In genomic region chr6:4041480-4041879, GRCh38 we compare ENCODE assay signal across 18 cellular contexts. TPM values are rescaled to one million over a fixed set of nuclear protein-coding genes. Genes with fewer than 3 reads are reported as not detected.
DNase-seq lines count a peak whose midpoint lies in the region; ATAC-seq lines count a peak whose summit lies in the region.
"Had no signal": no experiment of that assay in that cellular context is flagged by ENCODE, and none has a peak within 500 bp of the region (broad histone marks: within the 10 kb centered on the region; RNA-seq: fewer than 3 reads in every experiment).

No MANE protein-coding gene starts in this region.

- no peaks in the 10 kb centered on the region for H3K9me3 Mint-ChIP-seq in activated naive CD4-positive, alpha-beta T cell treated with anti-CD3 and anti-CD28 coated beads, Interleukin-2, amount 50 U/mL, for 24 hours
- H3K9me3 Mint-ChIP-seq: CD4-positive, alpha-beta memory T cell had no signal

- in situ Hi-C loops in G401 (cut with HindIII; ENCODE audit: low sequenced_read_pairs): no loop called here

- H3K27ac Mint-ChIP-seq in activated naive CD4-positive, alpha-beta T cell treated with anti-CD3 and anti-CD28 coated beads, Interleukin-2, amount 50 U/mL, for 24 hours: peak overlapping the region; percentile 17
- peak overlapping the region; percentile 72 for H3K27ac Mint-ChIP-seq in T-helper 17 cell
- H3K27ac Mint-ChIP-seq: B cell had no signal

- peaks cover 30% of the 10 kb centered on the region for H3K36me3 Mint-ChIP-seq in activated naive CD4-positive, alpha-beta T cell treated with anti-CD3 and anti-CD28 coated beads, Interleukin-2, amount 50 U/mL, for 24 hours
- peaks cover 11% of the 10 kb centered on the region for H3K36me3 Mint-ChIP-seq in T-helper 17 cell (ENCODE audit: low read depth)

- H3K4me3 Mint-ChIP-seq in activated naive CD4-positive, alpha-beta T cell treated with anti-CD3 and anti-CD28 coated beads, Interleukin-2, amount 50 U/mL, for 24 hours: no peak overlapping the region
- no peak overlapping the region for H3K4me3 Mint-ChIP-seq in T-helper 17 cell
- H3K4me3 Mint-ChIP-seq: B cell; CD4-positive, alpha-beta memory T cell had no signal

- H3K9me3 ChIP-seq in T-helper 17 cell (ENCODE audit: control insufficient read depth, low read length, poor library complexity, severe bottlenecking): no peaks in the 10 kb centered on the region
- H3K9me3 ChIP-seq: HAP-1 had no signal

- no peaks in the 10 kb centered on the region for H3K27me3 Mint-ChIP-seq in activated naive CD4-positive, alpha-beta T cell treated with anti-CD3 and anti-CD28 coated beads, Interleukin-2, amount 50 U/mL, for 24 hours
- H3K27me3 Mint-ChIP-seq in T-helper 17 cell: no peaks in the 10 kb centered on the region
- H3K27me3 Mint-ChIP-seq: B cell; CD4-positive, alpha-beta memory T cell had no signal

- H3K4me1 Mint-ChIP-seq in activated naive CD4-positive, alpha-beta T cell treated with anti-CD3 and anti-CD28 coated beads, Interleukin-2, amount 50 U/mL, for 24 hours: peaks cover 37% of the 10 kb centered on the region
- peaks cover 21% of the 10 kb centered on the region for H3K4me1 Mint-ChIP-seq in T-helper 17 cell

- ATAC-seq in T-helper 17 cell: no peak
- no peak for ATAC-seq in HG02852 (IDR thresholded peaks at IDR 0.05; ENCODE audit: unreplicated experiment)
- no peak for ATAC-seq in HG02870 (IDR thresholded peaks at IDR 0.05; ENCODE audit: unreplicated experiment)
- ATAC-seq: GM12878, Panc1 had no signal

- no peak for DNase-seq in activated naive CD4-positive, alpha-beta T cell treated with Interleukin-2 at 50 U/mL for 16 hours
- DNase-seq in T-helper 17 cell (no peak), fibroblast of gingiva (ENCODE audit: low read depth) (peak; percentile 6), G401 (ENCODE audit: low spot score) (no peak)
- DNase-seq: CD4-positive, alpha-beta memory T cell; DMS79 treated with DMSO at 0.1 percent for 48 hours; KG1; NCI-H1417 treated with DMSO at 0.1 percent for 48 hours; NCI-H2029; NCI-H524 had no signal

RNA-seq across cellular contexts. Expression of gene FAM217A, which starts 37.5 kb away (rescaled TPM):
- not detected for total RNA-seq in T-helper 17 cell
- not detected in 2 replicates for total RNA-seq in G401 (2014; rRNA removed; shearing (Covaris generic))
- total RNA-seq: B cell; CD4-positive, alpha-beta memory T cell; GM12878; SK-MEL-5 had no signal
